Comparison of ENCODE assay signal across 21 cellular contexts in genomic region chr5:58013542-58014258, GRCh38.
"Had no signal": no experiment of that assay in that cellular context is flagged by ENCODE, and none has a peak within 500 bp of the region (broad histone marks: within the 10 kb centered on the region; RNA-seq: fewer than 3 reads in every experiment).

No MANE protein-coding gene starts in this region.

- H3K27me3 ChIP-seq: suprapubic skin, tibial nerve had no signal

- H3K4me1 ChIP-seq: lower lobe of right lung, suprapubic skin had no signal

- H3K27ac ChIP-seq: coronary artery, lower lobe of right lung, suprapubic skin, tibial nerve had no signal

- DNase-seq: activated CD4-positive, alpha-beta memory T cell treated with anti-CD3 and anti-CD28 coated beads for 36 hours; activated CD4-positive, alpha-beta T cell treated with anti-CD3 and anti-CD28 coated beads for 48 hours; activated naive CD4-positive, alpha-beta T cell treated with Interleukin-2 at 50 U/mL for 16 hours; activated naive CD8-positive, alpha-beta T cell treated with anti-CD3 and anti-CD28 coated beads, Interleukin-2, amount 10 ng/mL, durations not matched to agents 7 days and 5 days; activated T-cell treated with anti-CD3 and anti-CD28 coated beads, Interleukin-2, amount 50 U/mL, for 48 hours; amniotic stem cell; cerebellar nuclear complex; hypothalamus; left colon; lower lobe of right lung; naive thymus-derived CD4-positive, alpha-beta T cell; small intestine; stimulated activated CD4-positive, alpha-beta T cell treated with anti-CD3 and anti-CD28 coated beads, Interleukin-2, amount 100 ng/mL, for 24 hours; stimulated activated naive CD8-positive, alpha-beta T cell treated with anti-CD3 and anti-CD28 coated beads, Interleukin-15, amount 100 ng/mL, for 72 hours; T-helper 9 cell had no signal

- FAIRE-seq: frontal cortex, small intestine had no signal

- ATAC-seq: left colon; lower lobe of right lung; naive thymus-derived CD4-positive, alpha-beta T cell; sciatic nerve; stimulated activated effector memory CD8-positive, alpha-beta T cell treated with anti-CD3 and anti-CD28 coated beads, Interleukin-12 subunit alpha, Interleukin-12 subunit beta, amount 100 ng/mL, for 72 hours; stimulated activated naive CD8-positive, alpha-beta T cell treated with anti-CD3 and anti-CD28 coated beads, Interleukin-15, amount 100 ng/mL, for 72 hours had no signal

- H3K4me3 ChIP-seq: coronary artery, lower lobe of right lung, suprapubic skin, tibial nerve had no signal

- H3K9me3 ChIP-seq: lower lobe of right lung, suprapubic skin, tibial nerve had no signal

- H3K36me3 ChIP-seq: lower lobe of right lung, suprapubic skin, tibial nerve had no signal
